ENCODE assay signal across 27 cellular contexts in the genomic region with DNA sequence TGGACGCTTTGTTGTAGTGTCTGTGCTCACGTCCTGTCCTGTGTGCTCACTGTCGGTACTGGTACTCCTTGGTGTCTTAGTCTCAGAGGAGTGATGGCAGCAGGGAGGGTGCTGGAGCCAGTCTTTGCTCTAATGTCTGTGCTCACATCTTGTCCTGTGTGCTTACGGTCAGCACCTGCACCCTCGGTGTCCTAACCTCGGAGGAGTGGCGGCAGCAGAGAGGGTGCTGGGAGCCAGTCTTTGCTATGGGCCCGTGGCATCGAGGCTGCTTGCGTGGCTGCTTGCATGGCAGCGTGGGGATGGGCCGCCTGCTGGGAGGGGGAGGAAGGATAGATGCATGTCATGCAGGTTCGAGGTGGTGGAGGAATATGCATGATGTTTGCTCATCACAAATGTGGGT.
"Had no signal": no experiment of that assay in that cellular context is flagged by ENCODE, and none has a peak within 500 bp of the region (broad histone marks: within the 10 kb centered on the region; RNA-seq: fewer than 3 reads in every experiment).

No MANE protein-coding gene starts in this region.

- H3K4me1 Mint-ChIP-seq: memory B cell; stimulated activated memory B cell treated with anti-CD40 and anti-IgM and Interleukin-4, amounts not matched to agents 10 μg/mL and 1 μg/mL and 100 μg/mL, for 72 hours; stimulated activated naive CD8-positive, alpha-beta T cell treated with anti-CD3 and anti-CD28 coated beads, Interleukin-15, amount 100 ng/mL, for 72 hours had no signal

- H3K27ac Mint-ChIP-seq: memory B cell; naive thymus-derived CD4-positive, alpha-beta T cell; natural killer cell treated with Interleukin-12 subunit alpha and Interleukin-12 subunit beta and Interleukin-15 and Interleukin-18, amount 100 ng/mL, for 72 hours; stimulated activated memory B cell treated with anti-CD40 and anti-IgM and Interleukin-4, amounts not matched to agents 10 μg/mL and 1 μg/mL and 100 μg/mL, for 72 hours had no signal

- DNase-seq: hippocampal formation; left ventricle myocardium inferior; midbrain; mucosa of descending colon; naive thymus-derived CD4-positive, alpha-beta T cell; nucleus accumbens; retina; right cardiac atrium; small intestine; stimulated activated CD4-positive, alpha-beta T cell treated with anti-CD3 and anti-CD28 coated beads, Interleukin-1b, Interleukin-23, amount 100 ng/mL, for 48 hours; stimulated activated CD4-positive, alpha-beta T cell treated with anti-CD3 and anti-CD28 coated beads, Interleukin-2, amount 100 ng/mL, for 48 hours; stimulated activated CD4-positive, alpha-beta T cell treated with anti-CD3 and anti-CD28 coated beads, Interleukin-4, amount 100 ng/mL, for 4 hours; stimulated activated CD8-positive, alpha-beta memory T cell treated with anti-CD3 and anti-CD28 coated beads, Interleukin-4, amount 100 ng/mL, for 48 hours; stimulated activated naive CD4-positive, alpha-beta T cell treated with Interleukin-2 at 50 U/mL for 16 hours; stimulated activated naive CD8-positive, alpha-beta T cell treated with anti-CD3 and anti-CD28 coated beads, Interleukin-15, amount 100 ng/mL, for 72 hours; substantia nigra; testis; thyroid gland; transverse colon had no signal

- H3K27me3 Mint-ChIP-seq: memory B cell; naive thymus-derived CD4-positive, alpha-beta T cell; natural killer cell treated with Interleukin-12 subunit alpha and Interleukin-12 subunit beta and Interleukin-15 and Interleukin-18, amount 100 ng/mL, for 72 hours; stimulated activated memory B cell treated with anti-CD40 and anti-IgM and Interleukin-4, amounts not matched to agents 10 μg/mL and 1 μg/mL and 100 μg/mL, for 72 hours; stimulated activated naive CD8-positive, alpha-beta T cell treated with anti-CD3 and anti-CD28 coated beads, Interleukin-15, amount 100 ng/mL, for 72 hours had no signal

- H3K4me3 ChIP-seq: left ventricle myocardium inferior, mucosa of descending colon, pancreas, prostate gland, testis, thyroid gland, transverse colon, upper lobe of left lung, vagina had no signal

- H3K4me3 Mint-ChIP-seq: memory B cell; naive thymus-derived CD4-positive, alpha-beta T cell; natural killer cell treated with Interleukin-12 subunit alpha and Interleukin-12 subunit beta and Interleukin-15 and Interleukin-18, amount 100 ng/mL, for 72 hours; stimulated activated memory B cell treated with anti-CD40 and anti-IgM and Interleukin-4, amounts not matched to agents 10 μg/mL and 1 μg/mL and 100 μg/mL, for 72 hours; stimulated activated naive CD8-positive, alpha-beta T cell treated with anti-CD3 and anti-CD28 coated beads, Interleukin-15, amount 100 ng/mL, for 72 hours had no signal

- ATAC-seq: mucosa of descending colon; naive thymus-derived CD4-positive, alpha-beta T cell; natural killer cell treated with Interleukin-12 subunit alpha and Interleukin-12 subunit beta and Interleukin-15 and Interleukin-18, amount 100 ng/mL, for 72 hours; pancreas; right cardiac atrium; sciatic nerve; stimulated activated memory B cell treated with anti-CD40 and anti-IgM and Interleukin-4, amounts not matched to agents 10 μg/mL and 1 μg/mL and 100 μg/mL, for 72 hours; stimulated activated naive CD8-positive, alpha-beta T cell treated with anti-CD3 and anti-CD28 coated beads, Interleukin-15, amount 100 ng/mL, for 72 hours had no signal

- H3K9me3 ChIP-seq: left ventricle myocardium inferior, mucosa of descending colon, pancreas, prostate gland, testis, thyroid gland, transverse colon, upper lobe of left lung, vagina had no signal

- H3K27me3 ChIP-seq: pancreas, testis, thyroid gland, transverse colon, upper lobe of left lung, vagina had no signal

- H3K9me3 Mint-ChIP-seq: memory B cell; naive thymus-derived CD4-positive, alpha-beta T cell; natural killer cell treated with Interleukin-12 subunit alpha and Interleukin-12 subunit beta and Interleukin-15 and Interleukin-18, amount 100 ng/mL, for 72 hours; stimulated activated memory B cell treated with anti-CD40 and anti-IgM and Interleukin-4, amounts not matched to agents 10 μg/mL and 1 μg/mL and 100 μg/mL, for 72 hours; stimulated activated naive CD8-positive, alpha-beta T cell treated with anti-CD3 and anti-CD28 coated beads, Interleukin-15, amount 100 ng/mL, for 72 hours had no signal

- H3K4me1 ChIP-seq: left ventricle myocardium inferior, pancreas, prostate gland, testis, thyroid gland, transverse colon, upper lobe of left lung, vagina had no signal

- H3K27ac ChIP-seq: left ventricle myocardium inferior, pancreas, prostate gland, testis, thyroid gland, transverse colon, upper lobe of left lung, vagina had no signal
